ENCODE assay signal across 12 cellular contexts in genomic region chr2:207467716-207468347, GRCh38.
DNase-seq lines count a peak whose midpoint lies in the region; ATAC-seq and TF ChIP-seq lines count a peak whose summit lies in the region.
"Had no signal": no experiment of that assay in that cellular context is flagged by ENCODE, and none has a peak within 500 bp of the region (broad histone marks: within the 10 kb centered on the region; RNA-seq: fewer than 3 reads in every experiment).

No MANE protein-coding gene starts in this region.

- H3K27ac ChIP-seq in CD8-positive, alpha-beta T cell (ENCODE audit: low read depth, low read length) = no peak overlapping the region
- H3K27ac ChIP-seq: uterus had no signal

- no peaks in the 10 kb centered on the region for H3K27me3 Mint-ChIP-seq in CD8-positive, alpha-beta T cell (ENCODE audit: low read depth)

- DNase-seq in BJ (ENCODE audit: low read depth) = peak; percentile 58
- DNase-seq in RPMI7951 (ENCODE audit: low read depth) = peak; percentile 75
- DNase-seq in foreskin fibroblast = peak; percentile 82 to 89
- DNase-seq in CD8-positive, alpha-beta T cell = no peak
- no peak for DNase-seq in NCI-H146 treated with DMSO at 0.1 percent for 48 hours (lab: John Stamatoyannopoulos, UW; ENCODE audit: unreplicated experiment)
- no peak for DNase-seq in GDM1 (lab: John Stamatoyannopoulos, UW)
- DNase-seq: aorta, NCI-H187 treated with DMSO at 0.1 percent for 48 hours, T-helper 9 cell, uterus had no signal

- no peaks in the 10 kb centered on the region for H3K9me3 ChIP-seq in CD8-positive, alpha-beta T cell (ENCODE audit: low read length)
- H3K9me3 ChIP-seq: uterus had no signal

- intact Hi-C loops in CD8-positive, alpha-beta T cell (cut with DNase I, micrococcal nuclease) = no loop called here

- H3K27me3 ChIP-seq in BJ (ENCODE audit: control insufficient read depth, insufficient read depth, low read length) = no peaks in the 10 kb centered on the region
- no peaks in the 10 kb centered on the region for H3K27me3 ChIP-seq in CD8-positive, alpha-beta T cell (ENCODE audit: insufficient read depth, low read length)
- H3K27me3 ChIP-seq: uterus had no signal

- H3K4me1 ChIP-seq in CD8-positive, alpha-beta T cell (ENCODE audit: insufficient read depth, low read length) = no peaks in the 10 kb centered on the region
- H3K4me1 ChIP-seq: uterus had no signal

- H3K27ac Mint-ChIP-seq in CD8-positive, alpha-beta T cell = no peak overlapping the region

- no peak for TF ChIP-seq CTCF in BJ (IDR thresholded peaks at IDR 0.05; ENCODE audit: insufficient read depth, low read depth, low read length)
- no peak for TF ChIP-seq CTCF in foreskin fibroblast (IDR thresholded peaks at IDR 0.05; ENCODE audit: low read depth, low read length)
- TF ChIP-seq CTCF in CD8-positive, alpha-beta T cell (IDR thresholded peaks at IDR 0.05) = no peak

- peak; percentile 72 for ATAC-seq in GM21390 (IDR thresholded peaks at IDR 0.05; ENCODE audit: unreplicated experiment)
- ATAC-seq in CD8-positive, alpha-beta T cell = no peak
- ATAC-seq in HG03108 (IDR thresholded peaks at IDR 0.05; ENCODE audit: unreplicated experiment) = no peak

- H3K4me1 Mint-ChIP-seq in CD8-positive, alpha-beta T cell (ENCODE audit: low read depth) = peaks cover under 1% of the 10 kb centered on the region

- no peak overlapping the region for H3K4me3 Mint-ChIP-seq in CD8-positive, alpha-beta T cell

- POLR2A ChIA-PET in BJ (lab: Charles Lee) = no interaction called here
- POLR2A ChIA-PET in CD8-positive, alpha-beta T cell (lab: Charles Lee) = no interaction called here

- no peak overlapping the region for H3K4me3 ChIP-seq in BJ (ENCODE audit: low read depth, low read length)
- no peak overlapping the region for H3K4me3 ChIP-seq in foreskin fibroblast (ENCODE audit: low read depth in 1 of 2, low read length in 2 of 2)
- no peak overlapping the region for H3K4me3 ChIP-seq in CD8-positive, alpha-beta T cell (ENCODE audit: low read depth, low read length)
- H3K4me3 ChIP-seq: uterus had no signal

- H3K36me3 ChIP-seq in BJ (ENCODE audit: control insufficient read depth, insufficient read depth, low read length) = no peaks in the 10 kb centered on the region
- no peaks in the 10 kb centered on the region for H3K36me3 ChIP-seq in CD8-positive, alpha-beta T cell (ENCODE audit: insufficient read depth, low read length)
- H3K36me3 ChIP-seq: uterus had no signal

- no peaks in the 10 kb centered on the region for H3K36me3 Mint-ChIP-seq in CD8-positive, alpha-beta T cell

- H3K9me3 Mint-ChIP-seq in CD8-positive, alpha-beta T cell = no peaks in the 10 kb centered on the region

- CTCF ChIA-PET in BJ (lab: Yijun Ruan, JAX) = interaction anchor here (0.6 to 2.8 kb wide), 3 partner anchors 324 to 486 kb away, joined by 3 to 10 read pairs (median 4); no protein-coding TSS in a partner anchor
- CTCF ChIA-PET in CD8-positive, alpha-beta T cell (lab: Charles Lee) = interaction anchor here (1.0 to 1.2 kb wide), 2 partner anchors 421 to 667 kb away, joined by 3 read pairs; no protein-coding TSS in a partner anchor

Comparison
In these comparisons a context has a peak if more than half of its experiments do, and no peak if none do; other contexts are left out.
1. DNase-seq: peak in BJ (single experiment), RPMI7951 (single experiment) and foreskin fibroblast (2 of 2); none in CD8-positive, alpha-beta T cell (0 of 7), NCI-H146 treated with DMSO at 0.1 percent for 48 hours (single experiment) and GDM1 (single experiment).